Comparison of ENCODE assay signal across 8 cellular contexts in the genomic region with DNA sequence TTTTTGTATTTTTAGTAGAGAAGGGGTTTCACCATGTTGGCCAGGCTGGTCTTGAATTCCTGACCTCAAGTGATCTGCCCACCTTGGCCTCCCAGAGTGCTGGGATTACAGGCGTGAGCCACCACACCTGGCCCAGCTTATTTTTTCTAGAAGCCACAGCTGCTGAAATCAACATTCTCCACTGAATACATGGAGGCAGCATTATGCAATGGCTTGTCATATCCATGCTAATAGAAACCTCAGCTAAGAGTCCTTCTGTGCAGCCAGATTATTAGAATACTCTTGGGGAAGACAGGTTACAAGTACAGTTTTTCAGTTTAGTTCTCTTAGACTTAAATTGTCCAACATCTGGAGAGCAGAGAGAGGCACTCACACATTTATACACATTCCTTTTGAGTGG.
DNase-seq lines count a peak whose midpoint lies in the region; TF ChIP-seq lines count a peak whose summit lies in the region.
"Not testable (repeated sequence)": the region's sequence is repeated elsewhere in the genome, so short reads cannot be mapped to it uniquely, and the experiment has no call there.

No MANE protein-coding gene starts in this region.

- H3K9me2 ChIP-seq in hepatocyte (replicated peaks; ENCODE audit: insufficient read depth) = not testable (repeated sequence)

- H3K4me3 Mint-ChIP-seq in HFFc6 = peak overlapping the region; percentile 4; the same call in 1 of the 2 replicates
- not testable (repeated sequence) for H3K4me3 Mint-ChIP-seq in brain, type B pancreatic cell

- H3K9ac ChIP-seq in SK-N-MC (ENCODE audit: insufficient read length); mesendoderm (ENCODE audit: low read length); trophoblast cell (ENCODE audit: low read length): not testable (repeated sequence)

- H3K4me1 ChIP-seq in hepatocyte (ENCODE audit: insufficient read depth); mesendoderm (ENCODE audit: control insufficient read depth, low read depth, low read length): not testable (repeated sequence)
- H3K4me1 ChIP-seq in trophoblast cell (ENCODE audit: control insufficient read depth in 1 of 2, insufficient read depth in 2 of 2, low read length in 2 of 2) = peaks cover 10 to 11% of the 10 kb centered on the region in 2 experiments

- H3K27me3 ChIP-seq in dorsolateral prefrontal cortex; mesendoderm (ENCODE audit: insufficient read depth, low read length, poor library complexity); trophoblast cell (ENCODE audit: insufficient read depth, low read length): not testable (repeated sequence)
- peaks cover 19% of the 10 kb centered on the region for H3K27me3 ChIP-seq in hepatocyte

- not testable (repeated sequence) for H4K12ac ChIP-seq in trophoblast cell (ENCODE audit: low read depth, low read length)

- H3K4me3 ChIP-seq in SK-N-MC; dorsolateral prefrontal cortex; hepatocyte; mesendoderm (ENCODE audit: low read length); trophoblast cell (ENCODE audit: low read depth, low read length): not testable (repeated sequence)

- H2BK120ac ChIP-seq in mesendoderm (ENCODE audit: low read depth, low read length) = not testable (repeated sequence)
- peak overlapping the region; percentile 18 for H2BK120ac ChIP-seq in trophoblast cell (ENCODE audit: insufficient read depth, low read length, poor library complexity)

- not testable (repeated sequence) for H4K5ac ChIP-seq in mesendoderm (ENCODE audit: low read length)

- TF ChIP-seq CTCF in HFFc6 (IDR thresholded peaks at IDR 0.05); brain (conservative IDR thresholded peaks at IDR 0.05); dorsolateral prefrontal cortex (IDR thresholded peaks at IDR 0.05 in 54 of 56, conservative IDR thresholded peaks at IDR 0.05 in 2 of 56; ENCODE audit: low read depth in 1 of 56, partially characterized antibody in 56 of 56); hepatocyte (IDR thresholded peaks at IDR 0.05; ENCODE audit: poor library complexity); type B pancreatic cell (conservative IDR thresholded peaks at IDR 0.05): not testable (repeated sequence)

- not testable (repeated sequence) for H3K14ac ChIP-seq in trophoblast cell (ENCODE audit: low read length)

- H4K20me1 ChIP-seq in hepatocyte (ENCODE audit: insufficient read depth, poor library complexity, severe bottlenecking) = not testable (repeated sequence)

- not testable (repeated sequence) for H2BK5ac ChIP-seq in mesendoderm (ENCODE audit: low read length); trophoblast cell (ENCODE audit: low read depth, low read length, poor library complexity)

- H2AK5ac ChIP-seq in mesendoderm (ENCODE audit: low read length); trophoblast cell (ENCODE audit: low read length): not testable (repeated sequence)

- H3K4ac ChIP-seq in mesendoderm (ENCODE audit: low read depth, low read length) = peak overlapping the region; percentile 7
- H3K4ac ChIP-seq in trophoblast cell (ENCODE audit: low read depth, low read length) = not testable (repeated sequence)

- not testable (repeated sequence) for H3K79me2 ChIP-seq in hepatocyte; mesendoderm (ENCODE audit: control insufficient read depth, insufficient read depth, low read length); trophoblast cell (ENCODE audit: control insufficient read depth, insufficient read depth, low read length, poor library complexity)

- H3K27ac ChIP-seq in SK-N-MC (peak overlapping the region; percentile 64), dorsolateral prefrontal cortex (peak overlapping the region in 45 of 59 donors; percentile 9 to 82 (median 63)), hepatocyte (peak overlapping the region; percentile 7), trophoblast cell (ENCODE audit: low read depth, low read length) (peak overlapping the region; percentile 59)
- not testable (repeated sequence) for H3K27ac ChIP-seq in mesendoderm (ENCODE audit: low read depth, low read length)

- intact Hi-C loops in dorsolateral prefrontal cortex (cut with DNase I) = loop anchor here (5.0 to 10.0 kb wide), 4 partner anchors 138 to 300 kb away; no protein-coding TSS in a partner anchor

- H3K79me1 ChIP-seq in mesendoderm (ENCODE audit: low read length); trophoblast cell (ENCODE audit: low read length): not testable (repeated sequence)

- H3K56ac ChIP-seq in mesendoderm (ENCODE audit: low read length) = not testable (repeated sequence)

- peaks cover 12% of the 10 kb centered on the region; the same call in 1 of the 2 replicates for H3K36me3 ChIP-seq in SK-N-MC (ENCODE audit: insufficient read depth, low read length)
- not testable (repeated sequence) for H3K36me3 ChIP-seq in hepatocyte (replicated peaks; ENCODE audit: insufficient read depth, low read depth); mesendoderm (ENCODE audit: control insufficient read depth, insufficient read depth, low read length); trophoblast cell (ENCODE audit: control insufficient read depth in 1 of 2, insufficient read depth in 2 of 2, low read length in 2 of 2)

- H2AFZ ChIP-seq in hepatocyte; trophoblast cell (ENCODE audit: insufficient read depth, low read length, poor library complexity): not testable (repeated sequence)

- H4K8ac ChIP-seq in mesendoderm (ENCODE audit: low read depth, low read length); trophoblast cell (ENCODE audit: low read depth, low read length): not testable (repeated sequence)

- H3K9me3 Mint-ChIP-seq in HFFc6, brain, type B pancreatic cell: not testable (repeated sequence)

- H3K4me1 Mint-ChIP-seq in HFFc6 (ENCODE audit: low read depth) (peaks cover 66% of the 10 kb centered on the region), brain (peaks cover 60% of the 10 kb centered on the region), type B pancreatic cell (ENCODE audit: unreplicated experiment) (peaks cover 44% of the 10 kb centered on the region)

- H4K91ac ChIP-seq in trophoblast cell (ENCODE audit: low read depth, low read length) = peak overlapping the region; percentile 38

- not testable (repeated sequence) for H3K9me3 ChIP-seq in SK-N-MC (ENCODE audit: low read depth, low read length); hepatocyte (ENCODE audit: low read depth); trophoblast cell (ENCODE audit: insufficient read depth, low read depth, low read length)

- not testable (repeated sequence) for DNase-seq in HFFc6; SK-N-MC (ENCODE audit: low read depth, low spot score); dorsolateral prefrontal cortex; hepatocyte (ENCODE audit: low spot score); mesendoderm; type B pancreatic cell (ENCODE audit: extremely low spot score, unreplicated experiment)
- peak; percentile 38 to 79 for DNase-seq in trophoblast cell

- H3K4me2 ChIP-seq in hepatocyte; mesendoderm (ENCODE audit: low read length); trophoblast cell (ENCODE audit: low read length): not testable (repeated sequence)

- not testable (repeated sequence) for H2BK12ac ChIP-seq in trophoblast cell (ENCODE audit: low read length)

- WGBS in hepatocyte (ENCODE audit: low lambda C conversion rate, missing lambda C conversion rate) = 95% methylated on average over 1 of the region's 1 CpG
- no CpG with 5 or more reads among the region's 1 CpG for WGBS in mesendoderm (ENCODE audit: extremely low coverage, insufficient coverage, low lambda C conversion rate)
- no CpG with 5 or more reads among the region's 1 CpG for WGBS in trophoblast cell (ENCODE audit: extremely low coverage, insufficient coverage, insufficient read length)

- not testable (repeated sequence) for H3K27ac Mint-ChIP-seq in HFFc6
- H3K27ac Mint-ChIP-seq in brain = peak overlapping the region in 4 of 5 experiments; percentile 0 to 54 (median 40)
- peak overlapping the region; percentile 39 for H3K27ac Mint-ChIP-seq in type B pancreatic cell

- not testable (repeated sequence) for H3K18ac ChIP-seq in mesendoderm (ENCODE audit: low read length); trophoblast cell (ENCODE audit: low read length)

- H3K27me3 Mint-ChIP-seq in HFFc6 (ENCODE audit: insufficient read depth) (peaks cover 14% of the 10 kb centered on the region), type B pancreatic cell (peaks cover 20% of the 10 kb centered on the region)
- not testable (repeated sequence) for H3K27me3 Mint-ChIP-seq in brain

- H3K23ac ChIP-seq in mesendoderm (ENCODE audit: low read length); trophoblast cell (ENCODE audit: low read length): not testable (repeated sequence)

- not testable (repeated sequence) for H3K36me3 Mint-ChIP-seq in HFFc6 (ENCODE audit: low read depth)
- peaks cover 15% of the 10 kb centered on the region for H3K36me3 Mint-ChIP-seq in brain
- peaks cover 19% of the 10 kb centered on the region for H3K36me3 Mint-ChIP-seq in type B pancreatic cell

- not testable (repeated sequence) for H2BK15ac ChIP-seq in mesendoderm (replicated peaks; ENCODE audit: low read depth)
